ENCODE assay signal across 13 cellular contexts in the genomic region with DNA sequence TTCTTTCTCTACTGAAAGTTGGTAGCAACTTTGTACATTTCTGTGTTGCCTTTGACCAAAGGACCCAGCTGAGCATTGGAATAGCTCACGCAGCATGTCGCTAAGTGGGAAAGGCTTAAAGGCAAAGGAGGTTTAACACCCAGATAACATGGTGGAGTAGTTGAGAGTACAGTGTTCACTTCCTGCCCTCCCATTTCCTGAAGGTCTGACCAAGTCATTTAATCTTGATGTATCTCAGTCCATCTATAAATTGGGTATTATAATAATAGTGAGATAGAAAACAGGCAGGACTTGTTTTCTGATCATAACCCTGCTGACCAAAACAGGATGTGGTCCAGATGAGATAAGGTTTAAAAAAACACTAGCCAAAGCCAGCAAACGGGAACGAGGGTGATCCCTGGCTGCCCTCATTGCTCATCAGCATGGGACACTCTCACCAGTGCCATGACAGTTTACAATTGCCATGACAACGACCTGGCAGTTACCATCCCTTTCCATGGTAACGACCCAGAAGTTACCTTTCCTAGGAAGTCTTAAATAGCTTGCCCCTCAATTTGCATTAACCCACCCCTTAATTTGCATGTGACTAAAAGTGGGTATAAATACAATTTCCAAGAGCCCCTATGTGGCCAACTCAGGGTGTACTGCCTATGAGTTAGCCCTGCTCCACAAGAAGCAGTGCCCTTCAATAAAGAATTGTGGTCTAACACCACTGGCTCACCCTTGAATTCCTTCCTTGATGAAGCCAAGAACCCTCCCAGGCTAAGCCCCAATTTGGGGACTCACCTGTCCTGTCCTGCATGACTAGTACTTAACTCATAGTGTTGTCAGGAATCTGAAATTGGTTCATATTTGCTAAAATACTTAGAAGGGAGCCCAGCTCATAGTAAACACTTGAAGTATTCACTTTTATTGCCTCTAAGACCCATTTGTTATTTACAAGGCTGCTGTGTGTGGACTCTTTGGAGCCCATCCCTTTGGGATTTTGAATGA. TPM values are rescaled to one million over a fixed set of nuclear protein-coding genes. Genes with fewer than 3 reads are reported as not detected.
DNase-seq lines count a peak whose midpoint lies in the region; ATAC-seq and TF ChIP-seq lines count a peak whose summit lies in the region.
"Had no signal": no experiment of that assay in that cellular context is flagged by ENCODE, and none has a peak within 500 bp of the region (broad histone marks: within the 10 kb centered on the region; RNA-seq: fewer than 3 reads in every experiment).

No MANE protein-coding gene starts in this region.

- peaks cover 49% of the 10 kb centered on the region for H3K27me3 Mint-ChIP-seq in activated CD8-positive, alpha-beta memory T cell treated with anti-CD3 and anti-CD28 coated beads, Interleukin-2, amount 10 ng/mL, durations not matched to agents 7 days and 5 days

- ATAC-seq in GM21390 (IDR thresholded peaks at IDR 0.05; ENCODE audit: unreplicated experiment) (no peak), GM21360 (IDR thresholded peaks at IDR 0.05; ENCODE audit: unreplicated experiment) (no peak)
- no peak for ATAC-seq in activated CD8-positive, alpha-beta memory T cell treated with anti-CD3 and anti-CD28 coated beads, Interleukin-2, amount 10 ng/mL, durations not matched to agents 7 days and 5 days

- no peak for TF ChIP-seq CTCF in VCaP (conservative IDR thresholded peaks at IDR 0.05)

- DNase-seq in AG08396 (ENCODE audit: low spot score) = peak; percentile 33
- DNase-seq in HT-29 (ENCODE audit: low spot score) = peak; percentile 79
- DNase-seq in kidney tubule cell (ENCODE audit: low spot score) = peak; percentile 83
- no peak for DNase-seq in activated CD8-positive, alpha-beta memory T cell treated with anti-CD3 and anti-CD28 coated beads, Interleukin-2, amount 10 ng/mL, durations not matched to agents 7 days and 5 days
- no peak for DNase-seq in G401 (ENCODE audit: low spot score)
- DNase-seq: activated CD4-positive, alpha-beta T cell treated with anti-CD3 and anti-CD28 coated beads, Interleukin-2, amount 50 U/mL, for 1 hour; activated naive CD8-positive, alpha-beta T cell treated with anti-CD3 and anti-CD28 coated beads, Interleukin-2, amount 10 ng/mL, durations not matched to agents 7 days and 5 days; BE2C; NCI-H187; posterior cingulate gyrus had no signal

- no peaks in the 10 kb centered on the region for H3K9me3 Mint-ChIP-seq in activated CD8-positive, alpha-beta memory T cell treated with anti-CD3 and anti-CD28 coated beads, Interleukin-2, amount 10 ng/mL, durations not matched to agents 7 days and 5 days (ENCODE audit: low read depth)

- 0 out of 2 replicates have a peak overlapping the region, but pooled peaks have one; percentile 5 for H3K27ac ChIP-seq in VCaP

- no peak overlapping the region for H3K4me3 Mint-ChIP-seq in activated CD8-positive, alpha-beta memory T cell treated with anti-CD3 and anti-CD28 coated beads, Interleukin-2, amount 10 ng/mL, durations not matched to agents 7 days and 5 days
- H3K4me3 Mint-ChIP-seq: activated naive CD8-positive, alpha-beta T cell treated with anti-CD3 and anti-CD28 coated beads, Interleukin-2, amount 10 ng/mL, durations not matched to agents 7 days and 5 days had no signal

- H3K27ac Mint-ChIP-seq in activated CD8-positive, alpha-beta memory T cell treated with anti-CD3 and anti-CD28 coated beads, Interleukin-2, amount 10 ng/mL, durations not matched to agents 7 days and 5 days = no peak overlapping the region
- H3K27ac Mint-ChIP-seq: activated naive CD8-positive, alpha-beta T cell treated with anti-CD3 and anti-CD28 coated beads, Interleukin-2, amount 10 ng/mL, durations not matched to agents 7 days and 5 days had no signal

- CTCF ChIA-PET in activated CD8-positive, alpha-beta memory T cell treated with anti-CD3 and anti-CD28 coated beads, Interleukin-2, amount 10 ng/mL, durations not matched to agents 7 days and 5 days (lab: Charles Lee) = interaction anchor here (0.6 kb wide), 1 partner anchor 10 kb away, joined by 3 read pairs; no protein-coding TSS in a partner anchor

- peaks cover 10% of the 10 kb centered on the region for H3K4me1 Mint-ChIP-seq in activated CD8-positive, alpha-beta memory T cell treated with anti-CD3 and anti-CD28 coated beads, Interleukin-2, amount 10 ng/mL, durations not matched to agents 7 days and 5 days

- in situ Hi-C loops in G401 (cut with HindIII; ENCODE audit: low sequenced_read_pairs) = no loop called here

- no peaks in the 10 kb centered on the region for H3K36me3 Mint-ChIP-seq in activated CD8-positive, alpha-beta memory T cell treated with anti-CD3 and anti-CD28 coated beads, Interleukin-2, amount 10 ng/mL, durations not matched to agents 7 days and 5 days
- H3K36me3 Mint-ChIP-seq: activated naive CD8-positive, alpha-beta T cell treated with anti-CD3 and anti-CD28 coated beads, Interleukin-2, amount 10 ng/mL, durations not matched to agents 7 days and 5 days had no signal

RNA-seq across cellular contexts. Expression of gene FHAD1, which starts 28.4 kb away (rescaled TPM):
- total RNA-seq in HT-29 (2014; rRNA removed; shearing (Covaris generic)) = 0.15 and 0.63 TPM in 2 replicates
- not detected for total RNA-seq in activated CD8-positive, alpha-beta memory T cell treated with anti-CD3 and anti-CD28 coated beads, Interleukin-2, amount 10 ng/mL, durations not matched to agents 7 days and 5 days
- total RNA-seq in G401 (2014; rRNA removed; shearing (Covaris generic)) = 13.7 and 24.0 TPM in 2 replicates

Comparison
In these comparisons a context has a peak if more than half of its experiments do, and no peak if none do; other contexts are left out.
1. DNase-seq: peak in AG08396 (single experiment), HT-29 (single experiment) and kidney tubule cell (single experiment); none in activated CD8-positive, alpha-beta memory T cell treated with anti-CD3 and anti-CD28 coated beads, Interleukin-2, amount 10 ng/mL, durations not matched to agents 7 days and 5 days (single experiment) and G401 (single experiment).